Comparison of ENCODE assay signal across 1 cellular context in the genomic region with DNA sequence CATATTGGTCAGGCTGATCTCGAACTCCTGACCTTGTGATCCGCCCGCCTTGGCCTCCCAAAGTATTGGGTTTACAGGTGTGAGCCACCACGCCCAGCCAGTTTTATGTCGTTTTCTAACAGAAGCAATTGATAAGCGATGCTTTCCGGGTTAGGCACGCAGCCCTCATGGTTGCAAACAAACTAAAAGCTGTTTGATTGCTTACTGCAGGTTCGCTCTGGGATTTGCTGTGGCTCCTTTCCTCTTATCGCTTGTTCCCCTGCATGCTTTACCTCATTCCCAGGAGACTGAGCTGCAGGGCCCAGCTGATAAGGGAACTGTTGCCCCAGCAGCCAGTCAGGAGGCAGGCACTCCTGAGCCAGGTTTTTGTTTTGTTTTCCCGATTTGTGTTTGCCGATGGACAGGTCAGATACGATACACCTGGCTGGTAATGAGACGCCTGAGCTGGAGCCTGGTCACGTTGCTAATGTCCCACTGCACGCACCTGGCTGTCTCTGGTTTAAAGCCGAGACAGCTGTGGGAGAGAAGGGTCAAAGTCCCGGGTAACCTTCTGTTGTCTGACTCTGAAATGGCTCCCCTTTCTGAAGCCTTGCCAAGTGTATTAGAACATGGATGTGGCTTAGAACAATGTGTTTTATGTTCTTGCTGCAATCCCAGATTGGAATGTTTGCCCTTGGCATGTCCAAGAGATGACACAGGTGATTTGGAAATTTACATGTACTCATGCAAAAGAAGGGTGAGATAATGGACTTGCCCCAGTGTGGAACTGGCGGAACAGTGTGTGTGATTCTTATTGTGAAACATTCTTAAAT.
A peak's percentile ranks its signal among the peaks of the same experiment; 100 is the strongest.
TF ChIP-seq lines count a peak whose summit lies in the region.

No MANE protein-coding gene starts in this region.

TF ChIP-seq in HepG2, 621 proteins besides CTCF, POLR2A, EP300 and RAD21 (continued from another document and continues in another):
- TF ChIP-seq, protein P1, sequence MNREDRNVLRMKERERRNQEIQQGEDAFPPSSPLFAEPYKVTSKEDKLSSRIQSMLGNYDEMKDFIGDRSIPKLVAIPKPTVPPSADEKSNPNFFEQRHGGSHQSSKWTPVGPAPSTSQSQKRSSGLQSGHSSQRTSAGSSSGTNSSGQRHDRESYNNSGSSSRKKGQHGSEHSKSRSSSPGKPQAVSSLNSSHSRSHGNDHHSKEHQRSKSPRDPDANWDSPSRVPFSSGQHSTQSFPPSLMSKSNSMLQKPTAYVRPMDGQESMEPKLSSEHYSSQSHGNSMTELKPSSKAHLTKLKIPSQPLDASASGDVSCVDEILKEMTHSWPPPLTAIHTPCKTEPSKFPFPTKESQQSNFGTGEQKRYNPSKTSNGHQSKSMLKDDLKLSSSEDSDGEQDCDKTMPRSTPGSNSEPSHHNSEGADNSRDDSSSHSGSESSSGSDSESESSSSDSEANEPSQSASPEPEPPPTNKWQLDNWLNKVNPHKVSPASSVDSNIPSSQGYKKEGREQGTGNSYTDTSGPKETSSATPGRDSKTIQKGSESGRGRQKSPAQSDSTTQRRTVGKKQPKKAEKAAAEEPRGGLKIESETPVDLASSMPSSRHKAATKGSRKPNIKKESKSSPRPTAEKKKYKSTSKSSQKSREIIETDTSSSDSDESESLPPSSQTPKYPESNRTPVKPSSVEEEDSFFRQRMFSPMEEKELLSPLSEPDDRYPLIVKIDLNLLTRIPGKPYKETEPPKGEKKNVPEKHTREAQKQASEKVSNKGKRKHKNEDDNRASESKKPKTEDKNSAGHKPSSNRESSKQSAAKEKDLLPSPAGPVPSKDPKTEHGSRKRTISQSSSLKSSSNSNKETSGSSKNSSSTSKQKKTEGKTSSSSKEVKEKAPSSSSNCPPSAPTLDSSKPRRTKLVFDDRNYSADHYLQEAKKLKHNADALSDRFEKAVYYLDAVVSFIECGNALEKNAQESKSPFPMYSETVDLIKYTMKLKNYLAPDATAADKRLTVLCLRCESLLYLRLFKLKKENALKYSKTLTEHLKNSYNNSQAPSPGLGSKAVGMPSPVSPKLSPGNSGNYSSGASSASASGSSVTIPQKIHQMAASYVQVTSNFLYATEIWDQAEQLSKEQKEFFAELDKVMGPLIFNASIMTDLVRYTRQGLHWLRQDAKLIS (CRISPR knock-in tag; IDR thresholded peaks at IDR 0.05): 0 out of 2 replicates have a peak, but pooled peaks have one; percentile 69
- TF ChIP-seq, protein P2, sequence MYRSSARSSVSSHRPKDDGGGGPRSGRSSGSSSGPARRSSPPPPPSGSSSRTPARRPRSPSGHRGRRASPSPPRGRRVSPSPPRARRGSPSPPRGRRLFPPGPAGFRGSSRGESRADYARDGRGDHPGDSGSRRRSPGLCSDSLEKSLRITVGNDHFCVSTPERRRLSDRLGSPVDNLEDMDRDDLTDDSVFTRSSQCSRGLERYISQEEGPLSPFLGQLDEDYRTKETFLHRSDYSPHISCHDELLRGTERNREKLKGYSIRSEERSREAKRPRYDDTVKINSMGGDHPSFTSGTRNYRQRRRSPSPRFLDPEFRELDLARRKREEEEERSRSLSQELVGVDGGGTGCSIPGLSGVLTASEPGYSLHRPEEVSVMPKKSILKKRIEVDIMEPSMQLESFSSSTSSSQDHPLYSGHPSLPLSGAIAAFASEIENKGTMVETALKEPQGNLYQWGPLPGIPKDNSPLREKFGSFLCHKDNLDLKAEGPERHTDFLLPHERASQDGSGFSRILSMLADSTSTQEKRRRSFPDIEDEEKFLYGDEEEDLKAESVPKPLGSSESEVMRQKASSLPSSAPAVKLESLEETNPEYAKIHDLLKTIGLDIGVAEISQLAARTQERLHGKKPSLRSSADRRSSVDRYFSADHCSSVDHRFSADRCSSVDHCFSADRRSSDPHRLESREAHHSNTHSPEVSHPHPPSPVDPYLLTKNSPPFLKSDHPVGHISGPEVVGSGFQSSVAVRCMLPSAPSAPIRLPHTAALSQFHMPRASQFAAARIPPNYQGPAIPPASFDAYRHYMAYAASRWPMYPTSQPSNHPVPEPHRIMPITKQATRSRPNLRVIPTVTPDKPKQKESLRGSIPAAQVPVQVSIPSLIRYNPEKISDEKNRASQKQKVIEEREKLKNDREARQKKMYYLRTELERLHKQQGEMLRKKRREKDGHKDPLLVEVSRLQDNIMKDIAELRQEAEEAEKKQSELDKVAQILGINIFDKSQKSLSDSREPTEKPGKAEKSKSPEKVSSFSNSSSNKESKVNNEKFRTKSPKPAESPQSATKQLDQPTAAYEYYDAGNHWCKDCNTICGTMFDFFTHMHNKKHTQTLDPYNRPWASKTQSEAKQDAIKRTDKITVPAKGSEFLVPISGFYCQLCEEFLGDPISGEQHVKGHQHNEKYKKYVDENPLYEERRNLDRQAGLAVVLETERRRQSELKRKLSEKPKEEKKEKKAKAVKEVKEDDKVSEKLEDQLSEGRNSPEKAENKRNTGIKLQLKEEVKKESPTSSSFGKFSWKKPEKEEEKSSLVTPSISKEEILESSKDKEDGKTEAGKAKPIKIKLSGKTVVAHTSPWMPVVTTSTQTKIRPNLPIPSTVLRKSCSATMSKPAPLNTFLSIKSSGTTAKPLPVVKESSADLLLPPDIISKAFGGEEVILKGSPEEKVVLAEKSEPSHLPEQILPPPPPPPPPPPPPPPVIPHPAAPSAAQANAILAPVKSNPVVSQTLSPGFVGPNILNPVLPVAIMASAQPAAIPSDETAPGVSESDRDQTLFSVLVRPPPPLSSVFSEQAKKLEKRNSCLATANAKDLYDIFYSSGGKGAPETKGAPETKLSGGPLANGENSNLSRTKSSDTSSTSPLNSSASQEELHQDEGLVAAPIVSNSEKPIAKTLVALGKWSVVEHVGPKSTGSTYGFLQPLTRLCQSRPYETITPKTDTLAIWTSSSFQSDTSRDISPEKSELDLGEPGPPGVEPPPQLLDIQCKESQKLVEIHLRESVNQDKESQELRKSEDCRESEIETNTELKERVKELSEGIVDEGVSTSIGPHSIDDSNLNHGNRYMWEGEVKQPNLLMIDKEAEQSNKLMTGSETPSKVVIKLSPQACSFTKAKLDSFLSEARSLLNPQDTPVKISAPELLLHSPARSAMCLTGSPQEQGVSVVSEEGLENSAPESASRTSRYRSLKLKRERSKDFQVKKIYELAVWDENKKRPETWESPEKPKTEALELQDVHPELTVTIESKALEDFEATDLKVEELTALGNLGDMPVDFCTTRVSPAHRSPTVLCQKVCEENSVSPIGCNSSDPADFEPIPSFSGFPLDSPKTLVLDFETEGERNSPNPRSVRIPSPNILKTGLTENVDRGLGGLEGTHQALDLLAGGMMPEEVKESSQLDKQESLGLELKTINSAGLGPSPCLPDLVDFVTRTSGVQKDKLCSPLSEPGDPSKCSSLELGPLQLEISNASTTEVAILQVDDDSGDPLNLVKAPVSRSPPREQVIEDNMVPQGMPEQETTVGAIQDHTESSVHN (CRISPR knock-in tag; IDR thresholded peaks at IDR 0.05): no peak; the same call in 1 of the 2 replicates
- TF ChIP-seq TCF12 (IDR thresholded peaks at IDR 0.05) (no peak), TCF12 (CRISPR knock-in tag; IDR thresholded peaks at IDR 0.05) (peak; percentile 99), PAWR (CRISPR knock-in tag; IDR thresholded peaks at IDR 0.05; ENCODE audit: borderline replicate concordance) (no peak), DNMT1 (CRISPR knock-in tag; IDR thresholded peaks at IDR 0.05) (no peak; the same call in 1 of the 2 replicates), ZNF12 (CRISPR knock-in tag; IDR thresholded peaks at IDR 0.05) (peak; percentile 67), ONECUT2 (CRISPR knock-in tag; IDR thresholded peaks at IDR 0.05) (0 out of 2 replicates have a peak, but pooled peaks have one; percentile 18), PAX8 (CRISPR knock-in tag; IDR thresholded peaks at IDR 0.05; ENCODE audit: borderline replicate concordance) (no peak), POLR2AphosphoS5 (IDR thresholded peaks at IDR 0.05; ENCODE audit: low read depth, low read length) (peak; percentile 32), DR1 (CRISPR knock-in tag; IDR thresholded peaks at IDR 0.05) (peak; percentile 69), NFKB2 (CRISPR knock-in tag; IDR thresholded peaks at IDR 0.05; ENCODE audit: borderline replicate concordance) (peak; percentile 39; the same call in 1 of the 2 replicates), ZNF564 (CRISPR knock-in tag; IDR thresholded peaks at IDR 0.05) (peak; percentile 77), HNF4G (IDR thresholded peaks at IDR 0.05; ENCODE audit: borderline replicate concordance, low read depth, low read length) (peak; percentile 95), HNF4G (CRISPR knock-in tag; IDR thresholded peaks at IDR 0.05; ENCODE audit: borderline replicate concordance, low read depth) (peak; percentile 97), FIP1L1 (IDR thresholded peaks at IDR 0.05; ENCODE audit: borderline replicate concordance, insufficient read depth, low read depth, low read length) (no peak), TBL1XR1 (IDR thresholded peaks at IDR 0.05; ENCODE audit: borderline replicate concordance, low read length, partially characterized antibody) (peak; percentile 25), HNRNPL (IDR thresholded peaks at IDR 0.05; ENCODE audit: low read depth, low read length) (no peak), RARG (CRISPR knock-in tag; IDR thresholded peaks at IDR 0.05; ENCODE audit: low read depth) (no peak), MYC (CRISPR knock-in tag; IDR thresholded peaks at IDR 0.05; ENCODE audit: borderline replicate concordance) (peak; percentile 86; the same call in 1 of the 2 replicates), MAZ (IDR thresholded peaks at IDR 0.05; ENCODE audit: borderline replicate concordance, low read depth, low read length) (no peak), MAZ (CRISPR knock-in tag; IDR thresholded peaks at IDR 0.05; ENCODE audit: low read depth) (no peak; the same call in 1 of the 2 replicates), MATR3 (CRISPR knock-in tag; IDR thresholded peaks at IDR 0.05) (no peak), CHCHD3 (CRISPR knock-in tag; IDR thresholded peaks at IDR 0.05) (no peak), ZFP36 (IDR thresholded peaks at IDR 0.05; ENCODE audit: borderline replicate concordance, low read depth, low read length, partially characterized antibody) (peak; percentile 13), ZNF713 (CRISPR knock-in tag; IDR thresholded peaks at IDR 0.05) (no peak), TRIM24 (CRISPR knock-in tag; IDR thresholded peaks at IDR 0.05) (0 out of 2 replicates have a peak, but pooled peaks have one; percentile 43)
- TF ChIP-seq, protein P3, sequence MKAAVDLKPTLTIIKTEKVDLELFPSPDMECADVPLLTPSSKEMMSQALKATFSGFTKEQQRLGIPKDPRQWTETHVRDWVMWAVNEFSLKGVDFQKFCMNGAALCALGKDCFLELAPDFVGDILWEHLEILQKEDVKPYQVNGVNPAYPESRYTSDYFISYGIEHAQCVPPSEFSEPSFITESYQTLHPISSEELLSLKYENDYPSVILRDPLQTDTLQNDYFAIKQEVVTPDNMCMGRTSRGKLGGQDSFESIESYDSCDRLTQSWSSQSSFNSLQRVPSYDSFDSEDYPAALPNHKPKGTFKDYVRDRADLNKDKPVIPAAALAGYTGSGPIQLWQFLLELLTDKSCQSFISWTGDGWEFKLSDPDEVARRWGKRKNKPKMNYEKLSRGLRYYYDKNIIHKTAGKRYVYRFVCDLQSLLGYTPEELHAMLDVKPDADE (CRISPR knock-in tag; IDR thresholded peaks at IDR 0.05): peak; percentile 50; the same call in 1 of the 2 replicates
- TF ChIP-seq, protein P4, sequence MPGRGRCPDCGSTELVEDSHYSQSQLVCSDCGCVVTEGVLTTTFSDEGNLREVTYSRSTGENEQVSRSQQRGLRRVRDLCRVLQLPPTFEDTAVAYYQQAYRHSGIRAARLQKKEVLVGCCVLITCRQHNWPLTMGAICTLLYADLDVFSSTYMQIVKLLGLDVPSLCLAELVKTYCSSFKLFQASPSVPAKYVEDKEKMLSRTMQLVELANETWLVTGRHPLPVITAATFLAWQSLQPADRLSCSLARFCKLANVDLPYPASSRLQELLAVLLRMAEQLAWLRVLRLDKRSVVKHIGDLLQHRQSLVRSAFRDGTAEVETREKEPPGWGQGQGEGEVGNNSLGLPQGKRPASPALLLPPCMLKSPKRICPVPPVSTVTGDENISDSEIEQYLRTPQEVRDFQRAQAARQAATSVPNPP (CRISPR knock-in tag; IDR thresholded peaks at IDR 0.05): peak; percentile 78
- TF ChIP-seq, protein P5, sequence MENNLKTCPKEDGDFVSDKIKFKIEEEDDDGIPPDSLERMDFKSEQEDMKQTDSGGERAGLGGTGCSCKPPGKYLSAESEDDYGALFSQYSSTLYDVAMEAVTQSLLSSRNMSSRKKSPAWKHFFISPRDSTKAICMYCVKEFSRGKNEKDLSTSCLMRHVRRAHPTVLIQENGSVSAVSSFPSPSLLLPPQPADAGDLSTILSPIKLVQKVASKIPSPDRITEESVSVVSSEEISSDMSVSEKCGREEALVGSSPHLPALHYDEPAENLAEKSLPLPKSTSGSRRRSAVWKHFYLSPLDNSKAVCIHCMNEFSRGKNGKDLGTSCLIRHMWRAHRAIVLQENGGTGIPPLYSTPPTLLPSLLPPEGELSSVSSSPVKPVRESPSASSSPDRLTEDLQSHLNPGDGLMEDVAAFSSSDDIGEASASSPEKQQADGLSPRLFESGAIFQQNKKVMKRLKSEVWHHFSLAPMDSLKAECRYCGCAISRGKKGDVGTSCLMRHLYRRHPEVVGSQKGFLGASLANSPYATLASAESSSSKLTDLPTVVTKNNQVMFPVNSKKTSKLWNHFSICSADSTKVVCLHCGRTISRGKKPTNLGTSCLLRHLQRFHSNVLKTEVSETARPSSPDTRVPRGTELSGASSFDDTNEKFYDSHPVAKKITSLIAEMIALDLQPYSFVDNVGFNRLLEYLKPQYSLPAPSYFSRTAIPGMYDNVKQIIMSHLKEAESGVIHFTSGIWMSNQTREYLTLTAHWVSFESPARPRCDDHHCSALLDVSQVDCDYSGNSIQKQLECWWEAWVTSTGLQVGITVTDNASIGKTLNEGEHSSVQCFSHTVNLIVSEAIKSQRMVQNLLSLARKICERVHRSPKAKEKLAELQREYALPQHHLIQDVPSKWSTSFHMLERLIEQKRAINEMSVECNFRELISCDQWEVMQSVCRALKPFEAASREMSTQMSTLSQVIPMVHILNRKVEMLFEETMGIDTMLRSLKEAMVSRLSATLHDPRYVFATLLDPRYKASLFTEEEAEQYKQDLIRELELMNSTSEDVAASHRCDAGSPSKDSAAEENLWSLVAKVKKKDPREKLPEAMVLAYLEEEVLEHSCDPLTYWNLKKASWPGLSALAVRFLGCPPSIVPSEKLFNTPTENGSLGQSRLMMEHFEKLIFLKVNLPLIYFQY (CRISPR knock-in tag; IDR thresholded peaks at IDR 0.05; ENCODE audit: borderline replicate concordance): peak; percentile 80; the same call in 1 of the 2 replicates
- TF ChIP-seq, protein P6, sequence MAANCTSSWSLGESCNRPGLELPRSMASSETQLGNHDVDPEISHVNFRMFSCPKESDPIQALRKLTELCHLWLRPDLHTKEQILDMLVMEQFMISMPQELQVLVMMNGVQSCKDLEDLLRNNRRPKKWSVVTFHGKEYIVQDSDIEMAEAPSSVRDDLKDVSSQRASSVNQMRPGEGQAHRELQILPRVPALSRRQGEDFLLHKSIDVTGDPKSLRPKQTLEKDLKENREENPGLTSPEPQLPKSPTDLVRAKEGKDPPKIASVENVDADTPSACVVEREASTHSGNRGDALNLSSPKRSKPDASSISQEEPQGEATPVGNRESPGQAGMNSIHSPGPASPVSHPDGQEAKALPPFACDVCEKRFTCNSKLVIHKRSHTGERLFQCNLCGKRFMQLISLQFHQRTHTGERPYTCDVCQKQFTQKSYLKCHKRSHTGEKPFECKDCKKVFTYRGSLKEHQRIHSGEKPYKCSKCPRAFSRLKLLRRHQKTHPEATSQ (CRISPR knock-in tag; IDR thresholded peaks at IDR 0.05; ENCODE audit: borderline replicate concordance): peak; percentile 95; the same call in 1 of the 2 replicates
